Comparison of ENCODE assay signal across 8 cellular contexts in genomic region chr11:112453601-112454577, GRCh38.
DNase-seq lines count a peak whose midpoint lies in the region; ATAC-seq and TF ChIP-seq lines count a peak whose summit lies in the region.

No MANE protein-coding gene starts in this region.

- no peaks in the 10 kb centered on the region for H3K23me2 ChIP-seq in H9 (ENCODE audit: insufficient read length, low read depth, low read length, poor library complexity, severe bottlenecking)

- H4K5ac ChIP-seq in H9 (ENCODE audit: insufficient read length, low read depth, low read length) = no peak overlapping the region

- H4K91ac ChIP-seq in H9 (ENCODE audit: insufficient read length, low read depth, low read length) = no peak overlapping the region

- no peaks in the 10 kb centered on the region for H3K36me3 ChIP-seq in CD4-positive, alpha-beta memory T cell (ENCODE audit: insufficient read depth, low read length)
- H3K36me3 ChIP-seq in colonic mucosa = no peaks in the 10 kb centered on the region

- no peak overlapping the region for H2BK5ac ChIP-seq in H9 (ENCODE audit: insufficient read length, low read length)

- H3K56ac ChIP-seq in H9 (ENCODE audit: insufficient read length, low read depth, low read length) = no peak overlapping the region

- no peaks in the 10 kb centered on the region for H3K4me1 ChIP-seq in CD4-positive, alpha-beta memory T cell (ENCODE audit: insufficient read depth, low read length)
- H3K4me1 ChIP-seq in H9 (ENCODE audit: insufficient read depth, low read length) = no peaks in the 10 kb centered on the region
- H3K4me1 ChIP-seq in colonic mucosa = no peaks in the 10 kb centered on the region

- CTCF ChIA-PET in CD4-positive, alpha-beta memory T cell (lab: Charles Lee; ENCODE audit: partially characterized antibody) = interaction anchor here (0.6 to 3.4 kb wide), 16 partner anchors 9 to 235 kb away, joined by 3 to 26 read pairs (median 4); no protein-coding TSS in a partner anchor

- TF ChIP-seq CTCF in H9 (conservative IDR thresholded peaks at IDR 0.05) (peak; percentile 67), colonic mucosa (IDR thresholded peaks at IDR 0.05) (peak; percentile 34), natural killer cell (IDR thresholded peaks at IDR 0.05) (peak; percentile 57)

- no peak overlapping the region for H3K4ac ChIP-seq in H9 (ENCODE audit: low read depth, low read length)

- no peak overlapping the region for H3K18ac ChIP-seq in H9 (ENCODE audit: insufficient read length, low read depth, low read length)

- H3K9me3 Mint-ChIP-seq in CD4-positive, alpha-beta memory T cell = peaks cover 0 to 3% (median 0%) of the 10 kb centered on the region in 8 donors
- H3K9me3 Mint-ChIP-seq in H9 = no peaks in the 10 kb centered on the region; a peak in 1 of 5 replicates
- peaks cover 0 to 2% of the 10 kb centered on the region in 2 donors for H3K9me3 Mint-ChIP-seq in natural killer cell

- no peak overlapping the region for H2AFZ ChIP-seq in H9 (ENCODE audit: low read length)

- H2BK120ac ChIP-seq in H9 (ENCODE audit: low read depth, low read length, poor library complexity, severe bottlenecking) = no peak overlapping the region

- H3K4me3 Mint-ChIP-seq in CD4-positive, alpha-beta memory T cell = no peak overlapping the region
- H3K4me3 Mint-ChIP-seq in H9 = no peak overlapping the region
- no peak overlapping the region for H3K4me3 Mint-ChIP-seq in natural killer cell

- DNase-seq in CD4-positive, alpha-beta memory T cell = peak in 4 of 5 donors; percentile 5 to 13 (median 10)
- peak; percentile 52 for DNase-seq in H9
- DNase-seq in SK-MEL-5 (ENCODE audit: low read depth, low spot score) = peak; percentile 60
- peak; percentile 50 for DNase-seq in colonic mucosa
- DNase-seq in natural killer cell = no peak
- DNase-seq in NCI-H2196 treated with DMSO at 0.1 percent for 48 hours (lab: John Stamatoyannopoulos, UW; ENCODE audit: unreplicated experiment) = no peak
- DNase-seq in SIG-M5 (lab: John Stamatoyannopoulos, UW) = no peak
- DNase-seq in NK-92 (lab: John Stamatoyannopoulos, UW; ENCODE audit: unreplicated experiment) = no peak

- H3K27me3 ChIP-seq in CD4-positive, alpha-beta memory T cell (ENCODE audit: insufficient read depth, low read length) = no peaks in the 10 kb centered on the region
- H3K27me3 ChIP-seq in H9 (ENCODE audit: insufficient read depth, low read length) (no peaks in the 10 kb centered on the region), colonic mucosa (no peaks in the 10 kb centered on the region)

- H3K9me3 ChIP-seq in CD4-positive, alpha-beta memory T cell (ENCODE audit: control insufficient read depth in 1 of 2, low read length in 2 of 2) = no peaks in the 10 kb centered on the region
- no peaks in the 10 kb centered on the region for H3K9me3 ChIP-seq in H9 (ENCODE audit: control insufficient read depth, low read depth, low read length)
- no peaks in the 10 kb centered on the region for H3K9me3 ChIP-seq in colonic mucosa

- H3K9ac ChIP-seq in H9 (ENCODE audit: extremely low read depth, insufficient read length, low read length) = no peak overlapping the region
- no peak overlapping the region for H3K9ac ChIP-seq in colonic mucosa (ENCODE audit: low read depth in 2 of 2, low read length in 2 of 2)

- POLR2A ChIA-PET in CD4-positive, alpha-beta memory T cell (lab: Charles Lee; ENCODE audit: partially characterized antibody) = interaction anchor here (1.0 kb wide), 1 partner anchor 165 kb away, joined by 3 read pairs; no protein-coding TSS in a partner anchor

- in situ Hi-C loops in SK-MEL-5 (cut with HindIII; ENCODE audit: low pct_unique_long_range_greater_than_20kb, low sequenced_read_pairs) = no loop called here

- WGBS in H9 (ENCODE audit: extremely low coverage, insufficient read length, low lambda C conversion rate) = no CpG with 5 or more reads among the region's 4 CpGs

- H3K79me1 ChIP-seq in H9 (ENCODE audit: insufficient read depth, low read depth, low read length, poor library complexity, severe bottlenecking) = no peaks in the 10 kb centered on the region

- H3K4me2 ChIP-seq in H9 (ENCODE audit: insufficient read depth, insufficient read length, low read length) = no peak overlapping the region

- no peak overlapping the region for H2AK5ac ChIP-seq in H9 (ENCODE audit: insufficient read length, low read length)

- H3K27ac ChIP-seq in CD4-positive, alpha-beta memory T cell (ENCODE audit: low read depth, low read length) = no peak overlapping the region
- H3K27ac ChIP-seq in H9 (ENCODE audit: insufficient read length, low read depth, low read length) = no peak overlapping the region
- no peak overlapping the region for H3K27ac ChIP-seq in colonic mucosa

- H2BK15ac ChIP-seq in H9 (ENCODE audit: low read depth, low read length) = no peak overlapping the region

- no peak overlapping the region for H3K23ac ChIP-seq in H9 (ENCODE audit: insufficient read length, low read depth, low read length)

- H4K20me1 ChIP-seq in H9 (ENCODE audit: control insufficient read depth, insufficient read depth, insufficient read length) = no peaks in the 10 kb centered on the region

- peak; percentile 26 to 70 (median 50) for ATAC-seq in natural killer cell

- no peaks in the 10 kb centered on the region for H3K36me3 Mint-ChIP-seq in CD4-positive, alpha-beta memory T cell
- H3K36me3 Mint-ChIP-seq in H9 (ENCODE audit: insufficient read depth in 1 of 3, low read depth in 3 of 3) (no peaks in the 10 kb centered on the region), natural killer cell (no peaks in the 10 kb centered on the region)

- no peak overlapping the region for H3K14ac ChIP-seq in H9 (ENCODE audit: insufficient read depth, low read length)

- no peak overlapping the region for H3K4me3 ChIP-seq in CD4-positive, alpha-beta memory T cell (ENCODE audit: low read length in 2 of 2)
- H3K4me3 ChIP-seq in colonic mucosa = no peak overlapping the region

- H3K79me2 ChIP-seq in H9 (ENCODE audit: insufficient read depth, low read length) = no peaks in the 10 kb centered on the region

- no peak overlapping the region for H3T11ph ChIP-seq in H9 (ENCODE audit: low read length)

- intact Hi-C loops in CD4-positive, alpha-beta memory T cell (cut with micrococcal nuclease) = loop anchor here (1.0 kb wide), 1 partner anchor 164 kb away; no protein-coding TSS in a partner anchor
- intact Hi-C loops in colonic mucosa (cut with DNase I) (no loop called here), natural killer cell (cut with micrococcal nuclease) (loop anchor here (1.0 to 10.0 kb wide), 2 partner anchors 164 to 229 kb away; partner anchors contain the start of gene PTS)

- peaks cover 0 to 5% (median 3%) of the 10 kb centered on the region in 4 donors for H3K4me1 Mint-ChIP-seq in CD4-positive, alpha-beta memory T cell
- peaks cover 3% of the 10 kb centered on the region in 2 experiments for H3K4me1 Mint-ChIP-seq in H9
- no peaks in the 10 kb centered on the region for H3K4me1 Mint-ChIP-seq in natural killer cell

- H4K8ac ChIP-seq in H9 (replicated peaks; ENCODE audit: insufficient read length, low read depth, low read length) = no peak overlapping the region

- no peak overlapping the region for H3K27ac Mint-ChIP-seq in CD4-positive, alpha-beta memory T cell
- H3K27ac Mint-ChIP-seq in H9 = no peak overlapping the region
- no peak overlapping the region for H3K27ac Mint-ChIP-seq in natural killer cell

- H2BK12ac ChIP-seq in H9 (ENCODE audit: insufficient read length, low read depth, low read length) = no peak overlapping the region

- no peak overlapping the region for H2BK20ac ChIP-seq in H9 (ENCODE audit: low read depth, low read length, poor library complexity, severe bottlenecking)

- peaks cover 2 to 3% of the 10 kb centered on the region in 2 donors for H3K27me3 Mint-ChIP-seq in CD4-positive, alpha-beta memory T cell
- peaks cover 13% of the 10 kb centered on the region for H3K27me3 Mint-ChIP-seq in H9 (ENCODE audit: low read depth)
- peaks cover 9 to 29% of the 10 kb centered on the region in 2 donors for H3K27me3 Mint-ChIP-seq in natural killer cell (ENCODE audit: low read depth in 2 of 2)

Comparison
In these comparisons a context has a peak if more than half of its experiments do, and no peak if none do; other contexts are left out.
1. DNase-seq: peak in CD4-positive, alpha-beta memory T cell (4 of 5), H9 (single experiment), SK-MEL-5 (single experiment) and colonic mucosa (single experiment); none in natural killer cell (single experiment), NCI-H2196 treated with DMSO at 0.1 percent for 48 hours (single experiment), SIG-M5 (single experiment) and NK-92 (single experiment).
2. Peak in every context shown above with its lines, with median percentiles within 50 percentile points of each other: CTCF ChIP-seq.